ENCODE assay signal across 16 cellular contexts in genomic region chr5:73948720-73949119, GRCh38.
A peak's percentile ranks its signal among the peaks of the same experiment; 100 is the strongest.
DNase-seq lines count a peak whose midpoint lies in the region; ATAC-seq and TF ChIP-seq lines count a peak whose summit lies in the region.
"Had no signal": no experiment of that assay in that cellular context is flagged by ENCODE, and none has a peak within 500 bp of the region (broad histone marks: within the 10 kb centered on the region; RNA-seq: fewer than 3 reads in every experiment).

No MANE protein-coding gene starts in this region.

- H3K27me3 Mint-ChIP-seq in activated T-cell treated with anti-CD3 and anti-CD28 coated beads, Interleukin-2, amount 50 U/mL, for 4 hours (ENCODE audit: low read depth) = peaks cover 8% of the 10 kb centered on the region

- H3K4me3 ChIP-seq in OCI-LY7 (ENCODE audit: low read depth, low read length, poor library complexity, severe bottlenecking) = no peak overlapping the region
- H3K4me3 ChIP-seq in fibroblast of pulmonary artery (replicated peaks; ENCODE audit: low read depth, low read length) = no peak overlapping the region
- H3K4me3 ChIP-seq in thyroid gland (replicated peaks in 1 of 3) = no peak overlapping the region

- no TSS peak for BruUV-seq in OCI-LY7 (replicated peaks; lab: Mats Ljungman, UMichigan)

- H3K4me3 Mint-ChIP-seq in activated T-cell treated with anti-CD3 and anti-CD28 coated beads, Interleukin-2, amount 50 U/mL, for 4 hours = no peak overlapping the region
- H3K4me3 Mint-ChIP-seq: dendritic cell treated with granulocyte-macrophage colony-stimulating factor and Interleukin-4, amounts not matched to agents 40 ng/mL and 50 ng/mL, for 4 days; naive thymus-derived CD4-positive, alpha-beta T cell; stimulated activated naive B cell treated with anti-CD40 and anti-IgM and Interleukin-4, amounts not matched to agents 10 μg/mL and 1 μg/mL and 100 μg/mL, for 72 hours had no signal

- no peak for TF ChIP-seq CTCF in OCI-LY7 (conservative IDR thresholded peaks at IDR 0.05; ENCODE audit: low read length)
- no peak for TF ChIP-seq CTCF in fibroblast of pulmonary artery (IDR thresholded peaks at IDR 0.05; ENCODE audit: low read length, missing control alignments)
- TF ChIP-seq CTCF in thyroid gland (IDR thresholded peaks at IDR 0.05) = no peak

- no peaks in the 10 kb centered on the region for H3K4me1 Mint-ChIP-seq in activated T-cell treated with anti-CD3 and anti-CD28 coated beads, Interleukin-2, amount 50 U/mL, for 4 hours (ENCODE audit: low read depth)
- H3K4me1 Mint-ChIP-seq: naive thymus-derived CD4-positive, alpha-beta T cell; stimulated activated naive B cell treated with anti-CD40 and anti-IgM and Interleukin-4, amounts not matched to agents 10 μg/mL and 1 μg/mL and 100 μg/mL, for 72 hours had no signal

- H2AFZ ChIP-seq in OCI-LY7 (ENCODE audit: low read length) = peak overlapping the region; percentile 84

- CTCF ChIA-PET in OCI-LY7 (lab: Charles Lee; ENCODE audit: unreplicated experiment) = no interaction called here

- H3K9me2 ChIP-seq in OCI-LY7 (ENCODE audit: insufficient read depth, low read length) = no peaks in the 10 kb centered on the region

- no peaks in the 10 kb centered on the region for H4K20me1 ChIP-seq in OCI-LY7 (ENCODE audit: insufficient read depth, low read length)

- peak overlapping the region; percentile 46 for H3K27ac ChIP-seq in OCI-LY7 (ENCODE audit: low read depth, low read length, poor library complexity, severe bottlenecking)
- peak overlapping the region in 1 of 3 donors; percentile 55 for H3K27ac ChIP-seq in thyroid gland
- H3K27ac ChIP-seq: foreskin keratinocyte had no signal

- ATAC-seq in Right ventricle myocardium inferior (peak; percentile 53), Right ventricle myocardium superior (ENCODE audit: poor library complexity) (no peak), HG03521 (IDR thresholded peaks at IDR 0.05; ENCODE audit: unreplicated experiment) (no peak)
- ATAC-seq in activated T-cell treated with anti-CD3 and anti-CD28 coated beads, Interleukin-2, amount 50 U/mL, for 4 hours = no peak
- ATAC-seq: activated naive CD4-positive, alpha-beta T cell treated with anti-CD3 and anti-CD28 coated beads, Interleukin-2, amount 50 U/mL, for 72 hours; foreskin keratinocyte; naive thymus-derived CD4-positive, alpha-beta T cell; stimulated activated naive B cell treated with anti-CD40 and anti-IgM and Interleukin-4, amounts not matched to agents 10 μg/mL and 1 μg/mL and 100 μg/mL, for 72 hours had no signal

- 12% methylated on average over 3 of the region's 3 CpGs for WGBS in thyroid gland, 2 donors

- no peaks in the 10 kb centered on the region for H3K27me3 ChIP-seq in thyroid gland
- H3K27me3 ChIP-seq: foreskin keratinocyte had no signal

- no peak for DNase-seq in Right ventricle myocardium inferior (ENCODE audit: missing footprints)
- DNase-seq in Right ventricle myocardium superior = no peak
- DNase-seq in OCI-LY7 (ENCODE audit: low spot score) = peak; percentile 68
- peak; percentile 63 for DNase-seq in fibroblast of pulmonary artery (ENCODE audit: low read depth)
- peak; percentile 13 to 29 for DNase-seq in thyroid gland
- DNase-seq in activated T-cell treated with anti-CD3 and anti-CD28 coated beads, Interleukin-2, amount 50 U/mL, for 4 hours = no peak
- no peak for DNase-seq in HuH-7 (ENCODE audit: low spot score)
- DNase-seq: foreskin keratinocyte; GOT3; naive thymus-derived CD4-positive, alpha-beta T cell; retina; stimulated activated CD4-positive, alpha-beta T cell treated with anti-CD3 and anti-CD28 coated beads, Interleukin-4, amount 100 ng/mL, for 4 hours; stimulated activated naive B cell treated with anti-CD40 and anti-IgM and Interleukin-4, amounts not matched to agents 10 μg/mL and 1 μg/mL and 100 μg/mL, for 72 hours had no signal

- intact Hi-C loops in Right ventricle myocardium inferior (cut with DNase I) (no loop called here), Right ventricle myocardium superior (cut with DNase I) (no loop called here), OCI-LY7 (cut with micrococcal nuclease; ENCODE audit: unreplicated experiment) (no loop called here), thyroid gland (cut with DNase I) (no loop called here)

- peaks cover 8% of the 10 kb centered on the region for H3K9me3 ChIP-seq in OCI-LY7 (ENCODE audit: low read length)
- H3K9me3 ChIP-seq in thyroid gland = no peaks in the 10 kb centered on the region

- peaks cover 7% of the 10 kb centered on the region for H3K9me3 Mint-ChIP-seq in activated T-cell treated with anti-CD3 and anti-CD28 coated beads, Interleukin-2, amount 50 U/mL, for 4 hours

- H3K36me3 ChIP-seq in OCI-LY7 (ENCODE audit: insufficient read depth, low read length) = no peaks in the 10 kb centered on the region
- no peaks in the 10 kb centered on the region for H3K36me3 ChIP-seq in thyroid gland

- H3K36me3 Mint-ChIP-seq in activated T-cell treated with anti-CD3 and anti-CD28 coated beads, Interleukin-2, amount 50 U/mL, for 4 hours (ENCODE audit: insufficient read depth) = no peaks in the 10 kb centered on the region
- H3K36me3 Mint-ChIP-seq: activated naive CD4-positive, alpha-beta T cell treated with anti-CD3 and anti-CD28 coated beads, Interleukin-2, amount 50 U/mL, for 72 hours; stimulated activated naive B cell treated with anti-CD40 and anti-IgM and Interleukin-4, amounts not matched to agents 10 μg/mL and 1 μg/mL and 100 μg/mL, for 72 hours had no signal

- H3K4me2 ChIP-seq in OCI-LY7 (ENCODE audit: low read length) = peak overlapping the region; percentile 38

- no peak for TF ChIP-seq POLR2A in thyroid gland (IDR thresholded peaks at IDR 0.05)

- no peaks in the 10 kb centered on the region for H3K79me2 ChIP-seq in OCI-LY7 (ENCODE audit: insufficient read depth, low read depth, low read length)

- H3K4me1 ChIP-seq in OCI-LY7 (ENCODE audit: insufficient read depth, low read length, poor library complexity, severe bottlenecking) (peaks cover 39% of the 10 kb centered on the region), thyroid gland (peaks cover 20 to 25% of the 10 kb centered on the region in 2 donors)

- POLR2A ChIA-PET in OCI-LY7 (lab: Charles Lee) = interaction anchor here (1.9 kb wide), 1 partner anchor 10 kb away, joined by 7 read pairs; no protein-coding TSS in a partner anchor

Comparison
In these comparisons a context has a peak if more than half of its experiments do, and no peak if none do; other contexts are left out.
1. DNase-seq: peak in OCI-LY7 (single experiment), fibroblast of pulmonary artery (single experiment) and thyroid gland (2 of 2); none in Right ventricle myocardium inferior (single experiment), Right ventricle myocardium superior (single experiment), activated T-cell treated with anti-CD3 and anti-CD28 coated beads, Interleukin-2, amount 50 U/mL, for 4 hours (single experiment) and HuH-7 (single experiment).